8 cellular contexts compared by ENCODE assay signal in the genomic region with DNA sequence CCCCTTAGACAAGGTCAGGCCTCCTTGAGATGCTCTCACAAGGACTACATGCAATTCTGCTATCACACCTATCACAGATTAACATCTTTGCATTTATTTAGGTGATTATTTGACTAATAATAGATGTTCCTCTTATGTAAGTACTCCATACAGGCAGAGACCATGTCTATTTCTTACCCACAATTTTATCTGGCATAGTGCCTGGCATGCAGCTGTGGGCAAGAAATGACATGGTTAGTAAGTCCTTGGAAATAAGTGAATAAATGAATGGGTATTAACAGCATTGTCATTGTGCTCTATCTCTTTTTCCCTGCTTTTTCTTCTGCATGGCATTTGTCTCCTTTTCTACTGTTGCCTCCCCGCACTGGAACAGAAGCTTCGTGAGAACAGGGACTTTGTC. TPM values are rescaled to one million over a fixed set of nuclear protein-coding genes. Genes with fewer than 3 reads are reported as not detected.
DNase-seq lines count a peak whose midpoint lies in the region; ATAC-seq and TF ChIP-seq lines count a peak whose summit lies in the region.

No MANE protein-coding gene starts in this region.

- H3K27me3 ChIP-seq in gastroesophageal sphincter (no peaks in the 10 kb centered on the region), body of pancreas (no peaks in the 10 kb centered on the region)

- no peak overlapping the region for H3K4me3 Mint-ChIP-seq in activated CD4-positive, alpha-beta T cell treated with anti-CD3 and anti-CD28 coated beads, Interleukin-2, amount 10 ng/mL, durations not matched to agents 7 days and 5 days
- peak overlapping the region in 1 of 3 donors; percentile 75 for H3K4me3 Mint-ChIP-seq in T-cell
- no peak overlapping the region for H3K4me3 Mint-ChIP-seq in stimulated activated naive B cell treated with anti-CD40 and anti-IgM and Interleukin-4, amounts not matched to agents 10 μg/mL and 1 μg/mL and 100 μg/mL, for 72 hours

- H3K36me3 ChIP-seq in gastroesophageal sphincter (peaks cover 0 to 9% of the 10 kb centered on the region in 2 donors), body of pancreas (replicated peaks in 1 of 2; ENCODE audit: insufficient read depth in 1 of 2, low read depth in 2 of 2) (no peaks in the 10 kb centered on the region)

- H3K36me3 Mint-ChIP-seq in activated CD4-positive, alpha-beta T cell treated with anti-CD3 and anti-CD28 coated beads, Interleukin-2, amount 10 ng/mL, durations not matched to agents 7 days and 5 days (ENCODE audit: low read depth) = peaks cover 74% of the 10 kb centered on the region
- H3K36me3 Mint-ChIP-seq in T-cell = peaks cover 46% of the 10 kb centered on the region
- peaks cover 11 to 32% of the 10 kb centered on the region in 2 donors for H3K36me3 Mint-ChIP-seq in stimulated activated naive B cell treated with anti-CD40 and anti-IgM and Interleukin-4, amounts not matched to agents 10 μg/mL and 1 μg/mL and 100 μg/mL, for 72 hours

- peaks cover 89% of the 10 kb centered on the region for H3K4me1 Mint-ChIP-seq in activated CD4-positive, alpha-beta T cell treated with anti-CD3 and anti-CD28 coated beads, Interleukin-2, amount 10 ng/mL, durations not matched to agents 7 days and 5 days
- H3K4me1 Mint-ChIP-seq in T-cell = peaks cover 96 to 97% (median 97%) of the 10 kb centered on the region in 3 donors
- peaks cover 69 to 98% of the 10 kb centered on the region in 2 donors for H3K4me1 Mint-ChIP-seq in stimulated activated naive B cell treated with anti-CD40 and anti-IgM and Interleukin-4, amounts not matched to agents 10 μg/mL and 1 μg/mL and 100 μg/mL, for 72 hours

- intact Hi-C loops in body of pancreas (cut with DNase I) = no loop called here

- H3K4me1 ChIP-seq in gastroesophageal sphincter (peaks cover 27 to 100% (median 73%) of the 10 kb centered on the region in 3 donors), body of pancreas (peaks cover 78% of the 10 kb centered on the region)

- no peak for TF ChIP-seq POLR2A in gastroesophageal sphincter (IDR thresholded peaks at IDR 0.05)
- TF ChIP-seq POLR2A in body of pancreas (IDR thresholded peaks at IDR 0.05) = no peak

- no peak for TF ChIP-seq EP300 in gastroesophageal sphincter (IDR thresholded peaks at IDR 0.05)

- ATAC-seq in T-cell (replicated peaks in 1 of 4) = no peak
- no peak for ATAC-seq in gastroesophageal sphincter
- ATAC-seq in stimulated activated naive B cell treated with anti-CD40 and anti-IgM and Interleukin-4, amounts not matched to agents 10 μg/mL and 1 μg/mL and 100 μg/mL, for 72 hours (replicated peaks) = no peak
- no peak for ATAC-seq in HG02884 (IDR thresholded peaks at IDR 0.05; ENCODE audit: unreplicated experiment)
- no peak for ATAC-seq in body of pancreas

- H3K9me3 Mint-ChIP-seq in activated CD4-positive, alpha-beta T cell treated with anti-CD3 and anti-CD28 coated beads, Interleukin-2, amount 10 ng/mL, durations not matched to agents 7 days and 5 days = no peaks in the 10 kb centered on the region
- H3K9me3 Mint-ChIP-seq in T-cell = peaks cover 0 to under 1% (median 0%) of the 10 kb centered on the region in 3 donors
- H3K9me3 Mint-ChIP-seq in stimulated activated naive B cell treated with anti-CD40 and anti-IgM and Interleukin-4, amounts not matched to agents 10 μg/mL and 1 μg/mL and 100 μg/mL, for 72 hours = peaks cover 0 to under 1% of the 10 kb centered on the region in 2 donors

- no peaks in the 10 kb centered on the region for H3K27me3 Mint-ChIP-seq in activated CD4-positive, alpha-beta T cell treated with anti-CD3 and anti-CD28 coated beads, Interleukin-2, amount 10 ng/mL, durations not matched to agents 7 days and 5 days
- no peaks in the 10 kb centered on the region for H3K27me3 Mint-ChIP-seq in T-cell
- H3K27me3 Mint-ChIP-seq in stimulated activated naive B cell treated with anti-CD40 and anti-IgM and Interleukin-4, amounts not matched to agents 10 μg/mL and 1 μg/mL and 100 μg/mL, for 72 hours = no peaks in the 10 kb centered on the region

- H3K4me3 ChIP-seq in gastroesophageal sphincter (no peak overlapping the region), body of pancreas (no peak overlapping the region)

- POLR2A ChIA-PET in activated CD4-positive, alpha-beta T cell treated with anti-CD3 and anti-CD28 coated beads, Interleukin-2, amount 10 ng/mL, durations not matched to agents 7 days and 5 days (lab: Charles Lee) = no interaction called here
- POLR2A ChIA-PET in T-cell (lab: Charles Lee) = no interaction called here

- TF ChIP-seq CTCF in gastroesophageal sphincter (IDR thresholded peaks at IDR 0.05) = no peak
- TF ChIP-seq CTCF in body of pancreas (IDR thresholded peaks at IDR 0.05) = no peak

- peak overlapping the region; percentile 87 for H3K27ac Mint-ChIP-seq in activated CD4-positive, alpha-beta T cell treated with anti-CD3 and anti-CD28 coated beads, Interleukin-2, amount 10 ng/mL, durations not matched to agents 7 days and 5 days
- peak overlapping the region; percentile 98 to 100 for H3K27ac Mint-ChIP-seq in T-cell
- H3K27ac Mint-ChIP-seq in stimulated activated naive B cell treated with anti-CD40 and anti-IgM and Interleukin-4, amounts not matched to agents 10 μg/mL and 1 μg/mL and 100 μg/mL, for 72 hours = peak overlapping the region; percentile 91

- H3K9me3 ChIP-seq in gastroesophageal sphincter = no peaks in the 10 kb centered on the region
- H3K9me3 ChIP-seq in body of pancreas = no peaks in the 10 kb centered on the region

- 69 to 81% methylated on average over 2 of the region's 2 CpGs for WGBS in gastroesophageal sphincter (ENCODE audit: low coverage in 1 of 2), 2 donors
- WGBS in body of pancreas, 2 donors = 79 to 84% methylated on average over 2 of the region's 2 CpGs

- peak overlapping the region; percentile 10 to 99 (median 87) for H3K27ac ChIP-seq in gastroesophageal sphincter
- peak overlapping the region in 2 of 4 donors; percentile 24 to 44 for H3K27ac ChIP-seq in body of pancreas

- CTCF ChIA-PET in activated CD4-positive, alpha-beta T cell treated with anti-CD3 and anti-CD28 coated beads, Interleukin-2, amount 10 ng/mL, durations not matched to agents 7 days and 5 days (lab: Charles Lee) = interaction anchor here (1.6 to 2.1 kb wide), 2 partner anchors 38 to 41 kb away, joined by 4 to 7 read pairs; no protein-coding TSS in a partner anchor
- CTCF ChIA-PET in T-cell (lab: Charles Lee) = no interaction called here

- no peak for DNase-seq in activated CD4-positive, alpha-beta T cell treated with anti-CD3 and anti-CD28 coated beads, Interleukin-2, amount 10 ng/mL, durations not matched to agents 7 days and 5 days
- DNase-seq in activated CD4-positive, alpha-beta T cell treated with anti-CD3 and anti-CD28 coated beads, Interleukin-2, amount 50 U/mL, for 48 hours = no peak
- no peak for DNase-seq in T-cell
- no peak for DNase-seq in stimulated activated naive B cell treated with anti-CD40 and anti-IgM and Interleukin-4, amounts not matched to agents 10 μg/mL and 1 μg/mL and 100 μg/mL, for 72 hours
- DNase-seq in body of pancreas = no peak
- DNase-seq in NCI-H2171 (lab: John Stamatoyannopoulos, UW) = no peak

RNA-seq across cellular contexts. Expression of gene SLC22A5, which starts 49.4 kb away (rescaled TPM):
- total RNA-seq in activated CD4-positive, alpha-beta T cell treated with anti-CD3 and anti-CD28 coated beads, Interleukin-2, amount 10 ng/mL, durations not matched to agents 7 days and 5 days = 1 to 10 TPM; 3.2 to 3.6 TPM
- total RNA-seq in T-cell (10 to 100 TPM in 2 of 5 donors, 1 to 10 TPM in 3; 4.8 to 14.0 (median 7.6) TPM), gastroesophageal sphincter (1 to 10 TPM; 6.5 to 9.6 (median 7.5) TPM), body of pancreas (10 to 100 TPM; 21.3 to 30.3 TPM)
